ENCODE assay signal across 15 cellular contexts in genomic region chr2:122999823-123000222, GRCh38.
DNase-seq lines count a peak whose midpoint lies in the region; ATAC-seq lines count a peak whose summit lies in the region.
"Had no signal": no experiment of that assay in that cellular context is flagged by ENCODE, and none has a peak within 500 bp of the region (broad histone marks: within the 10 kb centered on the region; RNA-seq: fewer than 3 reads in every experiment).

No MANE protein-coding gene starts in this region.

- H3K4me3 Mint-ChIP-seq in effector memory CD8-positive, alpha-beta T cell, result no peak overlapping the region
- H3K4me3 Mint-ChIP-seq: CD4-positive, alpha-beta memory T cell had no signal

- peak overlapping the region; percentile 49 for H3K9ac ChIP-seq in HUES6 (ENCODE audit: low read length)
- no peak overlapping the region for H3K9ac ChIP-seq in iPS-18a (ENCODE audit: low read length)

- H3K4me1 ChIP-seq in HUES6 (ENCODE audit: control insufficient read depth, insufficient read depth, low read length), result peaks cover 33% of the 10 kb centered on the region
- peaks cover 17% of the 10 kb centered on the region for H3K4me1 ChIP-seq in iPS-18a (ENCODE audit: control insufficient read depth, low read depth, low read length)
- H3K4me1 ChIP-seq: BE2C had no signal

- H3K36me3 Mint-ChIP-seq in effector memory CD8-positive, alpha-beta T cell (ENCODE audit: insufficient read depth), result no peaks in the 10 kb centered on the region
- H3K36me3 Mint-ChIP-seq: CD4-positive, alpha-beta memory T cell had no signal

- H3K36me3 ChIP-seq in HUES6 (ENCODE audit: control insufficient read depth, insufficient read depth, low read length) (no peaks in the 10 kb centered on the region), iPS-18a (ENCODE audit: control insufficient read depth, low read depth, low read length) (no peaks in the 10 kb centered on the region)
- H3K36me3 ChIP-seq: BE2C had no signal

- DNase-seq in ecto neural progenitor cell (ENCODE audit: low spot score), result peak; percentile 47
- no peak for DNase-seq in OCI-M2 (lab: John Stamatoyannopoulos, UW; ENCODE audit: unreplicated experiment)
- DNase-seq in NCI-H1092 treated with DMSO at 0.1 percent for 48 hours (lab: John Stamatoyannopoulos, UW), result no peak
- DNase-seq in effector memory CD8-positive, alpha-beta T cell, result no peak
- DNase-seq: BE2C; CD4-positive, alpha-beta memory T cell; KG1; NCI-H1105 treated with DMSO at 0.1 percent for 48 hours; NCI-H187; NCI-H446; NCI-H774; SHP77 treated with DMSO at 0.1 percent for 48 hours had no signal

- H3K9me3 Mint-ChIP-seq in effector memory CD8-positive, alpha-beta T cell, result peaks cover 10 to 22% of the 10 kb centered on the region in 2 donors

- H3K4me3 ChIP-seq in HUES6 (ENCODE audit: low read depth, low read length), result peak overlapping the region; percentile 41; the same call in 1 of the 2 replicates
- H3K4me3 ChIP-seq in iPS-18a (ENCODE audit: low read length), result peak overlapping the region; percentile 18

- peaks cover 3% of the 10 kb centered on the region; the same call in 1 of the 2 replicates for H3K9me3 ChIP-seq in HUES6 (ENCODE audit: control insufficient read depth, insufficient read depth, low read depth, low read length)
- no peaks in the 10 kb centered on the region for H3K9me3 ChIP-seq in iPS-18a (ENCODE audit: control insufficient read depth, low read depth, low read length)
- H3K9me3 ChIP-seq: BE2C had no signal

- ATAC-seq in HG03159 (IDR thresholded peaks at IDR 0.05; ENCODE audit: unreplicated experiment), result no peak
- ATAC-seq in effector memory CD8-positive, alpha-beta T cell (replicated peaks), result no peak

- H3K27ac ChIP-seq in HUES6 (ENCODE audit: low read depth, low read length) (peak overlapping the region; percentile 77), iPS-18a (ENCODE audit: low read length) (peak overlapping the region; percentile 26)

- H3K27me3 ChIP-seq in HUES6 (ENCODE audit: control insufficient read depth, insufficient read depth, low read length) (no peaks in the 10 kb centered on the region), iPS-18a (ENCODE audit: control insufficient read depth, insufficient read depth, low read length) (no peaks in the 10 kb centered on the region)
- H3K27me3 ChIP-seq: BE2C had no signal

- H3K27me3 Mint-ChIP-seq in effector memory CD8-positive, alpha-beta T cell, result no peaks in the 10 kb centered on the region
- H3K27me3 Mint-ChIP-seq: CD4-positive, alpha-beta memory T cell had no signal

- no peak overlapping the region for H3K27ac Mint-ChIP-seq in effector memory CD8-positive, alpha-beta T cell
- H3K27ac Mint-ChIP-seq: CD4-positive, alpha-beta memory T cell had no signal

- H3K4me1 Mint-ChIP-seq in effector memory CD8-positive, alpha-beta T cell (ENCODE audit: low read depth in 2 of 2), result no peaks in the 10 kb centered on the region
- H3K4me1 Mint-ChIP-seq: CD4-positive, alpha-beta memory T cell had no signal
